26 cellular contexts compared by ENCODE assay signal in genomic region chrX:52933213-52933612, GRCh38. TPM values are rescaled to one million over a fixed set of nuclear protein-coding genes. Genes with fewer than 3 reads are reported as not detected.
A peak's percentile ranks its signal among the peaks of the same experiment; 100 is the strongest.
DNase-seq lines count a peak whose midpoint lies in the region; ATAC-seq, FAIRE-seq and TF ChIP-seq lines count a peak whose summit lies in the region.
"Had no signal": no experiment of that assay in that cellular context is flagged by ENCODE, and none has a peak within 500 bp of the region (broad histone marks: within the 10 kb centered on the region; RNA-seq: fewer than 3 reads in every experiment).

No MANE protein-coding gene starts in this region.

- in situ Hi-C loops in HepG2 (cut with HindIII; ENCODE audit: extremely low pct_ligation_motif_present, low pct_unique_long_range_greater_than_20kb) = no loop called here

- TF ChIP-seq CTCF in HepG2 (CRISPR knock-in tag; IDR thresholded peaks at IDR 0.05) = no peak
- no peak for TF ChIP-seq CTCF in right lobe of liver (IDR thresholded peaks at IDR 0.05)
- no peak for TF ChIP-seq CTCF in SU-DHL-6 (IDR thresholded peaks at IDR 0.05; ENCODE audit: insufficient read depth, low read length, poor library complexity, severe bottlenecking)
- no peak for TF ChIP-seq CTCF in glutamatergic neuron (IDR thresholded peaks at IDR 0.05; ENCODE audit: partially characterized antibody, unreplicated experiment)
- no peak for TF ChIP-seq CTCF in osteocyte (IDR thresholded peaks at IDR 0.05)
- no peak for TF ChIP-seq CTCF in upper lobe of left lung (IDR thresholded peaks at IDR 0.05)
- TF ChIP-seq CTCF in mucosa of descending colon (IDR thresholded peaks at IDR 0.05) = no peak

- H3K27ac Mint-ChIP-seq in glutamatergic neuron (ENCODE audit: unreplicated experiment) (peak overlapping the region; percentile 97), osteocyte (ENCODE audit: unreplicated experiment) (peak overlapping the region; percentile 99)
- H3K27ac Mint-ChIP-seq: CD8-positive, alpha-beta T cell had no signal

- H3K4me1 ChIP-seq in HepG2 (ENCODE audit: insufficient read depth, low read length) (peaks cover 13% of the 10 kb centered on the region), right lobe of liver (peaks cover 0 to 6% (median 0%) of the 10 kb centered on the region in 4 donors), upper lobe of left lung (peaks cover 0 to 13% (median 4%) of the 10 kb centered on the region in 4 donors), mucosa of descending colon (ENCODE audit: low read depth) (no peaks in the 10 kb centered on the region)

- H4K20me1 ChIP-seq in HepG2 (ENCODE audit: insufficient read depth, low read length) (no peaks in the 10 kb centered on the region), SU-DHL-6 (ENCODE audit: low read depth, low read length) (no peaks in the 10 kb centered on the region)

- H3K27ac ChIP-seq in HepG2 (ENCODE audit: extremely low read length, insufficient read depth, low read length) (no peak overlapping the region), right lobe of liver (no peak overlapping the region), SU-DHL-6 (ENCODE audit: low read depth, low read length) (peak overlapping the region; percentile 93; the same call in 1 of the 2 replicates), upper lobe of left lung (no peak overlapping the region)
- H3K27ac ChIP-seq: BLaER1 treated with 17β-estradiol and CSF1 and Interleukin-3, amounts not matched to agents 10 nM and 100 nM; RWPE1 had no signal

- H3K36me3 ChIP-seq in HepG2 (replicated peaks in 1 of 2; ENCODE audit: control insufficient read depth in 1 of 2, insufficient read depth in 2 of 2, low read length in 2 of 2) (no peaks in the 10 kb centered on the region), right lobe of liver (no peaks in the 10 kb centered on the region), SU-DHL-6 (ENCODE audit: low read length) (no peaks in the 10 kb centered on the region), upper lobe of left lung (no peaks in the 10 kb centered on the region), mucosa of descending colon (ENCODE audit: low read depth) (no peaks in the 10 kb centered on the region)
- H3K36me3 ChIP-seq: BLaER1 treated with 17β-estradiol and CSF1 and Interleukin-3, amounts not matched to agents 10 nM and 100 nM; HAP-1 had no signal

- H2AFZ ChIP-seq in HepG2 (ENCODE audit: low read length) = no peak overlapping the region
- no peak overlapping the region for H2AFZ ChIP-seq in SU-DHL-6 (ENCODE audit: low read depth, low read length, severe bottlenecking)

- H3K36me3 Mint-ChIP-seq in glutamatergic neuron (ENCODE audit: unreplicated experiment) = no peaks in the 10 kb centered on the region
- H3K36me3 Mint-ChIP-seq in osteocyte (ENCODE audit: unreplicated experiment) = no peaks in the 10 kb centered on the region
- H3K36me3 Mint-ChIP-seq: IgD-negative memory B cell had no signal

- no peak for TF ChIP-seq RAD21 in HepG2 (CRISPR knock-in tag; IDR thresholded peaks at IDR 0.05)

- POLR2A ChIA-PET in HepG2 (lab: Yijun Ruan, JAX) = no interaction called here

- H3K27me3 ChIP-seq in HepG2 (ENCODE audit: control insufficient read depth in 1 of 2, insufficient read depth in 2 of 2, low read length in 2 of 2) (no peaks in the 10 kb centered on the region), right lobe of liver (no peaks in the 10 kb centered on the region), SU-DHL-6 (ENCODE audit: low read length) (no peaks in the 10 kb centered on the region), upper lobe of left lung (no peaks in the 10 kb centered on the region)

- no peak overlapping the region for H3K9ac ChIP-seq in HepG2 (ENCODE audit: insufficient read depth, low read depth, low read length)
- H3K9ac ChIP-seq in SU-DHL-6 (ENCODE audit: low read length) = no peak overlapping the region

- no peak for ATAC-seq in HepG2
- ATAC-seq in right lobe of liver = no peak
- no peak for ATAC-seq in upper lobe of left lung (ENCODE audit: low FRiP score in 2 of 2)
- ATAC-seq in mucosa of descending colon = no peak
- ATAC-seq: CD8-positive, alpha-beta T cell; Panc1 had no signal

- peaks cover 9% of the 10 kb centered on the region for H3K9me3 Mint-ChIP-seq in glutamatergic neuron (ENCODE audit: unreplicated experiment)
- no peaks in the 10 kb centered on the region for H3K9me3 Mint-ChIP-seq in osteocyte (ENCODE audit: unreplicated experiment)
- H3K9me3 Mint-ChIP-seq: CD8-positive, alpha-beta T cell; IgD-negative memory B cell had no signal

- 75% methylated on average over 2 of the region's 2 CpGs for WGBS in HepG2 (ENCODE audit: low lambda C conversion rate)
- WGBS in right lobe of liver (ENCODE audit: insufficient coverage, low coverage, low lambda C conversion rate, missing lambda C conversion rate) = 78% methylated on average over 2 of the region's 2 CpGs
- WGBS in upper lobe of left lung, 2 donors = 89 to 100% methylated on average over 2 of the region's 2 CpGs

- DNase-seq in HepG2 (ENCODE audit: low spot score) (no peak), right lobe of liver (no peak), glutamatergic neuron (no peak), osteocyte (ENCODE audit: extremely low spot score, unreplicated experiment) (no peak), NCI-H146 treated with DMSO at 0.1 percent for 48 hours (lab: John Stamatoyannopoulos, UW; ENCODE audit: unreplicated experiment) (no peak), upper lobe of left lung (no peak), mucosa of descending colon (no peak)
- DNase-seq: 8988T, AML-193, Caco-2, DMS 273 treated with DMSO at 0.1 percent for 48 hours, DMS79 treated with DMSO at 0.1 percent for 48 hours, GF-D8, GOT3, NCI-H1436, NCI-H2107, NCI-H748 treated with DMSO at 0.1 percent for 48 hours, SHP77 had no signal

- peaks cover 2% of the 10 kb centered on the region for H3K4me1 Mint-ChIP-seq in glutamatergic neuron (ENCODE audit: low read depth, unreplicated experiment)
- H3K4me1 Mint-ChIP-seq in osteocyte (ENCODE audit: unreplicated experiment) = peaks cover 12% of the 10 kb centered on the region

- FAIRE-seq in HepG2 (lab: Jason Lieb, UNC) = no peak
- FAIRE-seq: GM12891 had no signal

- H3K9me3 ChIP-seq in HepG2 (ENCODE audit: low read length) (no peaks in the 10 kb centered on the region), right lobe of liver (no peaks in the 10 kb centered on the region), SU-DHL-6 (ENCODE audit: insufficient read depth, low read length) (no peaks in the 10 kb centered on the region), upper lobe of left lung (no peaks in the 10 kb centered on the region), mucosa of descending colon (no peaks in the 10 kb centered on the region)
- H3K9me3 ChIP-seq: Caco-2, HAP-1 had no signal

- CTCF ChIA-PET in HepG2 (lab: Yijun Ruan, JAX; ENCODE audit: low intra/inter-chr PET ratio, low total read pairs) = no interaction called here

- no peak overlapping the region for H3K4me3 Mint-ChIP-seq in glutamatergic neuron (ENCODE audit: unreplicated experiment)
- no peak overlapping the region for H3K4me3 Mint-ChIP-seq in osteocyte (ENCODE audit: unreplicated experiment)

- H3K4me3 ChIP-seq in HepG2 (replicated peaks in 1 of 3; ENCODE audit: insufficient read depth in 1 of 3, low read depth in 2 of 3, low read length in 3 of 3) (no peak overlapping the region), right lobe of liver (no peak overlapping the region), SU-DHL-6 (ENCODE audit: insufficient read depth, low read length, poor library complexity, severe bottlenecking) (no peak overlapping the region), upper lobe of left lung (no peak overlapping the region), mucosa of descending colon (no peak overlapping the region)

- intact Hi-C loops in HepG2 (cut with micrococcal nuclease; ENCODE audit: unreplicated experiment) = no loop called here
- intact Hi-C loops in right lobe of liver (cut with DNase I) = no loop called here
- intact Hi-C loops in mucosa of descending colon (cut with DNase I, micrococcal nuclease) = no loop called here

- BruUV-seq in HepG2 (replicated peaks; lab: Mats Ljungman, UMichigan) = no TSS peak

- H3K27me3 Mint-ChIP-seq in glutamatergic neuron (ENCODE audit: unreplicated experiment) = peaks cover 10% of the 10 kb centered on the region
- H3K27me3 Mint-ChIP-seq in osteocyte (ENCODE audit: unreplicated experiment) = no peaks in the 10 kb centered on the region

- H3K4me2 ChIP-seq in HepG2 (ENCODE audit: low read depth, low read length) (no peak overlapping the region), SU-DHL-6 (ENCODE audit: low read depth, low read length, poor library complexity, severe bottlenecking) (no peak overlapping the region)

- H3K9me2 ChIP-seq in SU-DHL-6 (replicated peaks; ENCODE audit: insufficient read depth, low read length) = no peaks in the 10 kb centered on the region

- peaks cover 6% of the 10 kb centered on the region; the same call in 1 of the 2 replicates for H3F3A ChIP-seq in SU-DHL-6 (ENCODE audit: insufficient read depth)

- TF ChIP-seq POLR2A in HepG2 (IDR thresholded peaks at IDR 0.05; ENCODE audit: insufficient read depth in 1 of 2, low read depth in 2 of 2, low read length in 2 of 2) (no peak), right lobe of liver (IDR thresholded peaks at IDR 0.05) (no peak), upper lobe of left lung (IDR thresholded peaks at IDR 0.05) (no peak)

- H3K79me2 ChIP-seq in HepG2 (ENCODE audit: insufficient read depth, low read length) = no peaks in the 10 kb centered on the region
- no peaks in the 10 kb centered on the region for H3K79me2 ChIP-seq in SU-DHL-6 (ENCODE audit: insufficient read depth, low read length)

- TF ChIP-seq EP300 in HepG2 (IDR thresholded peaks at IDR 0.05; ENCODE audit: low read depth in 2 of 2, low read length in 2 of 2) (no peak), HepG2 (CRISPR knock-in tag; IDR thresholded peaks at IDR 0.05; ENCODE audit: borderline replicate concordance) (no peak), upper lobe of left lung (IDR thresholded peaks at IDR 0.05) (no peak)

RNA-seq across cellular contexts. Expression of gene FAM156A, which starts 25.1 kb away (rescaled TPM):
- 7.2 and 15.4 TPM in 2 replicates for total RNA-seq in HepG2 (2016; rRNA removed; fragmentation: Illumina TruSeq; extraction: Trizol)
- total RNA-seq in HepG2 (2016; cell fraction: cytosol; rRNA removed; fragmentation: Illumina TruSeq; extraction: Trizol; ENCODE audit: low read depth) = 2.1 and 2.3 TPM in 2 replicates
- 7.6 and 13.8 TPM in 2 replicates for total RNA-seq in HepG2 (2016; cell fraction: insoluble cytoplasmic fraction; rRNA removed; fragmentation: Illumina TruSeq; extraction: Trizol)
- 1.9 and 5.9 TPM in 2 replicates for total RNA-seq in HepG2 (2016; cell fraction: membrane; rRNA removed; fragmentation: Illumina TruSeq; extraction: Trizol)
- 15.4 and 17.3 TPM in 2 replicates for total RNA-seq in HepG2 (2016; cell fraction: nucleus; rRNA removed; fragmentation: Illumina TruSeq; extraction: Trizol)
- 53.8 and 57.9 TPM in 2 replicates for polyA plus RNA-seq in HepG2 (2011; rRNA removed)
- polyA plus RNA-seq in HepG2 (2011; cell fraction: cytosol; rRNA removed) = 29.2 and 34.5 TPM in 2 replicates
- polyA plus RNA-seq in HepG2 (2011; cell fraction: nucleus; rRNA removed) = 350 and 359 TPM in 2 replicates
- 35.7 and 50.7 TPM in 2 replicates for polyA plus RNA-seq in HepG2 (2012)
- polyA plus RNA-seq in HepG2 (2016; cell fraction: cytosol; fragmentation: Illumina TruSeq; extraction: Trizol; ENCODE audit: low read depth) = 0.57 and 0.66 TPM in 2 replicates
- polyA plus RNA-seq in HepG2 (2016; cell fraction: insoluble cytoplasmic fraction; fragmentation: Illumina TruSeq; extraction: Trizol; ENCODE audit: low read depth) = 6.2 and 6.3 TPM in 2 replicates
- 1.8 and 2.6 TPM in 2 replicates for polyA plus RNA-seq in HepG2 (2016; cell fraction: membrane; fragmentation: Illumina TruSeq; extraction: Trizol; ENCODE audit: low read depth)
- polyA plus RNA-seq in HepG2 (2016; cell fraction: nucleus; fragmentation: Illumina TruSeq; extraction: Trizol; ENCODE audit: insufficient read depth, low read depth) = 85.4 and 94.3 TPM in 2 replicates
- polyA minus RNA-seq in HepG2 (2011; rRNA and poly(A)+ RNA removed; ENCODE audit: low replicate concordance) = 15.3 and 25.8 TPM in 2 replicates
- 9.8 and 10.2 TPM in 2 replicates for polyA minus RNA-seq in HepG2 (2011; cell fraction: cytosol; rRNA and poly(A)+ RNA removed)
- 62.5 and 68.2 TPM in 2 replicates for polyA minus RNA-seq in HepG2 (2011; cell fraction: nucleus; rRNA and poly(A)+ RNA removed)
- 1 to 10 TPM; 4.5 to 9.7 (median 6.7) TPM for total RNA-seq in right lobe of liver
- total RNA-seq in glutamatergic neuron (ENCODE audit: unreplicated experiment) = 22.1 TPM
- 23.9 and 27.4 TPM in 2 replicates for total RNA-seq in osteocyte
- total RNA-seq in upper lobe of left lung = 10 to 100 TPM; 12.0 to 60.8 (median 17.6) TPM
- total RNA-seq in mucosa of descending colon = 10 to 100 TPM; 17.0 to 22.4 (median 22.2) TPM

RNA-seq across cellular contexts. Expression of gene FAM156B, which starts 36.1 kb away (rescaled TPM):
- 6.3 and 7.8 TPM in 2 replicates for total RNA-seq in HepG2 (2016; rRNA removed; fragmentation: Illumina TruSeq; extraction: Trizol)
- total RNA-seq in HepG2 (2016; cell fraction: cytosol; rRNA removed; fragmentation: Illumina TruSeq; extraction: Trizol; ENCODE audit: low read depth) = 1.5 and 2.0 TPM in 2 replicates
- 5.4 and 10.1 TPM in 2 replicates for total RNA-seq in HepG2 (2016; cell fraction: insoluble cytoplasmic fraction; rRNA removed; fragmentation: Illumina TruSeq; extraction: Trizol)
- total RNA-seq in HepG2 (2016; cell fraction: membrane; rRNA removed; fragmentation: Illumina TruSeq; extraction: Trizol) = 1.1 and 5.2 TPM in 2 replicates
- total RNA-seq in HepG2 (2016; cell fraction: nucleus; rRNA removed; fragmentation: Illumina TruSeq; extraction: Trizol) = 12.7 and 20.1 TPM in 2 replicates
- polyA plus RNA-seq in HepG2 (2011; rRNA removed) = 82.1 and 85.9 TPM in 2 replicates
- polyA plus RNA-seq in HepG2 (2011; cell fraction: cytosol; rRNA removed) = 49.9 and 65.2 TPM in 2 replicates
- 716 and 744 TPM in 2 replicates for polyA plus RNA-seq in HepG2 (2011; cell fraction: nucleus; rRNA removed)
- 24.5 and 26.7 TPM in 2 replicates for polyA plus RNA-seq in HepG2 (2012)
- 0.80 and 1.2 TPM in 2 replicates for polyA plus RNA-seq in HepG2 (2016; cell fraction: cytosol; fragmentation: Illumina TruSeq; extraction: Trizol; ENCODE audit: low read depth)
- polyA plus RNA-seq in HepG2 (2016; cell fraction: insoluble cytoplasmic fraction; fragmentation: Illumina TruSeq; extraction: Trizol; ENCODE audit: low read depth) = 6.2 and 10.3 TPM in 2 replicates
- 2.6 and 3.8 TPM in 2 replicates for polyA plus RNA-seq in HepG2 (2016; cell fraction: membrane; fragmentation: Illumina TruSeq; extraction: Trizol; ENCODE audit: low read depth)
- polyA plus RNA-seq in HepG2 (2016; cell fraction: nucleus; fragmentation: Illumina TruSeq; extraction: Trizol; ENCODE audit: insufficient read depth, low read depth) = 5.2 and 14.6 TPM in 2 replicates
- polyA minus RNA-seq in HepG2 (2011; rRNA and poly(A)+ RNA removed; ENCODE audit: low replicate concordance) = 37.6 and 50.1 TPM in 2 replicates
- 7.9 and 8.4 TPM in 2 replicates for polyA minus RNA-seq in HepG2 (2011; cell fraction: cytosol; rRNA and poly(A)+ RNA removed)
- polyA minus RNA-seq in HepG2 (2011; cell fraction: nucleus; rRNA and poly(A)+ RNA removed) = 54.3 and 64.1 TPM in 2 replicates
- total RNA-seq in right lobe of liver = 10 to 100 TPM in 1 of 6 experiments, 1 to 10 TPM in 5; 2.6 to 12.4 (median 4.0) TPM
- total RNA-seq in glutamatergic neuron (ENCODE audit: unreplicated experiment) = 11.8 TPM
- 20.7 and 24.6 TPM in 2 replicates for total RNA-seq in osteocyte
- total RNA-seq in upper lobe of left lung = 100 to 1,000 TPM in 2 of 6 donors, 10 to 100 TPM in 4; 14.1 to 216 (median 17.2) TPM
- total RNA-seq in mucosa of descending colon = 10 to 100 TPM; 11.7 to 17.0 (median 15.6) TPM
